Comparison of ENCODE assay signal across 13 cellular contexts in the genomic region with DNA sequence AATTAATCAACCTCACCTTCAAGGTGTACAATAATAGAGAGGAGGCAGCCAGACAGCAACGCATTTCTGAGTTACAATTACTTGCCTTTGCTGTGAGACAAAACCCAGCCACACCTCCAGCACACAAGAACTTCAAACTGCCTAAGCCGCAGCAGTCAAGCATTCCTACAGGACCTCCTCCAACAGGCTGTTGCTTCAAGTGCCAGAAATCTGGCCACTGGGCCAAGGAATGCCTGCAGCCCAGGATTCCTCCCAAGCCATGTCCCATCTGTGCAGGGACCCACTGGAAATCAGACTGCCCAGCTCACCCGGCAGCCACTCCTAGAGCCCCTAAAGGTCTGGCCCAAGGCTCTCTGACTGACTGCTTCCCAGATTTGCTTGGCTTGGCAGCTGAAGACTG. TPM values are rescaled to one million over a fixed set of nuclear protein-coding genes. Genes with fewer than 3 reads are reported as not detected.
"Had no signal": no experiment of that assay in that cellular context is flagged by ENCODE, and none has a peak within 500 bp of the region (broad histone marks: within the 10 kb centered on the region; RNA-seq: fewer than 3 reads in every experiment).

No MANE protein-coding gene starts in this region.

RNA-seq across cellular contexts. Expression of gene RPEL1, which starts 38.0 kb away (rescaled TPM):
- total RNA-seq: esophagus squamous epithelium; frontal cortex; glomerular endothelial cell; heart left ventricle; liver; mesothelial cell of epicardium; naive thymus-derived CD4-positive, alpha-beta T cell; ovary; posterior vena cava; right cardiac atrium; smooth muscle cell; upper lobe of left lung had no signal
- polyA plus RNA-seq: heart left ventricle; liver; naive thymus-derived CD4-positive, alpha-beta T cell; neural cell; ovary; right cardiac atrium; smooth muscle cell had no signal
